ENCODE assay signal across 9 cellular contexts in the genomic region with DNA sequence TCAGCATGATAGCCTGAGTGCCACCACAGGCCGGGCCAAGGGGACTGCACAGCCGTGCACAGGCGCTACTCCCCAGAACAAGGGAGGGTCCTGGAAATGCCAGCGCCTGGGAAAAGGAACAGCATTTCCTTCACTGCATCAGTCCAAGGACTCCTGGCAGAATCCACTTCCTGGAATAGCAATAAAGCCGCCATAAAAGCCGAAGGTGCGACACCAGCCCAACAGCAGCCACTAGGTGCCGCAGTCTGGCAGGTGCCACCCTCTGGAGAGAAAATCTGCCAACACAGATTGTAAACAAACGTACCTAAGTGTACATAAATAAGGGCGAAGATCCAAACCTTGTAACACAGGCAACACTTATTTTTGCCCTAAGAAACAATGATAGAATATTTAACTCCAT. TPM values are rescaled to one million over a fixed set of nuclear protein-coding genes. Genes with fewer than 3 reads are reported as not detected.
A peak's percentile ranks its signal among the peaks of the same experiment; 100 is the strongest.
DNase-seq lines count a peak whose midpoint lies in the region; ATAC-seq and TF ChIP-seq lines count a peak whose summit lies in the region.
"Had no signal": no experiment of that assay in that cellular context is flagged by ENCODE, and none has a peak within 500 bp of the region (broad histone marks: within the 10 kb centered on the region; RNA-seq: fewer than 3 reads in every experiment).

No MANE protein-coding gene starts in this region.

- intact Hi-C loops in activated CD4-positive, alpha-beta memory T cell treated with anti-CD3 and anti-CD28 coated beads for 36 hours (cut with micrococcal nuclease) = no loop called here

- DNase-seq in activated CD4-positive, alpha-beta memory T cell treated with anti-CD3 and anti-CD28 coated beads for 36 hours = peak; percentile 9
- DNase-seq in activated CD4-positive, alpha-beta memory T cell treated with anti-CD3 and anti-CD28 coated beads, Interleukin-2, amount 10 ng/mL, durations not matched to agents 7 days and 5 days = no peak
- DNase-seq in NCI-H2029 (lab: John Stamatoyannopoulos, UW) = peak; percentile 89
- peak; percentile 49 for DNase-seq in endodermal cell
- no peak for DNase-seq in suprapubic skin (ENCODE audit: low spot score in 2 of 2)
- no peak for DNase-seq in mesenchymal stem cell
- DNase-seq in activated CD8-positive, alpha-beta memory T cell treated with anti-CD3 and anti-CD28 coated beads, Interleukin-2, amount 50 U/mL, for 4 hours = no peak

- H3K18ac ChIP-seq in mesenchymal stem cell (ENCODE audit: low read depth in 1 of 2, low read length in 2 of 2) = no peak overlapping the region

- H3K23ac ChIP-seq in mesenchymal stem cell (ENCODE audit: low read length in 2 of 2) = no peak overlapping the region

- H3K79me1 ChIP-seq in mesenchymal stem cell (replicated peaks; ENCODE audit: low read length, poor library complexity, severe bottlenecking) = no peaks in the 10 kb centered on the region

- H3K9ac ChIP-seq in endodermal cell (ENCODE audit: extremely low read depth, low read length, poor library complexity, severe bottlenecking) (no peak overlapping the region), mesenchymal stem cell (ENCODE audit: low read length) (no peak overlapping the region)

- no peak overlapping the region for H3K4ac ChIP-seq in mesenchymal stem cell (ENCODE audit: low read depth in 1 of 2, low read length in 2 of 2)

- POLR2A ChIA-PET in activated CD4-positive, alpha-beta memory T cell treated with anti-CD3 and anti-CD28 coated beads for 36 hours (lab: Charles Lee) = no interaction called here
- POLR2A ChIA-PET in activated CD4-positive, alpha-beta memory T cell treated with anti-CD3 and anti-CD28 coated beads, Interleukin-2, amount 10 ng/mL, durations not matched to agents 7 days and 5 days (lab: Charles Lee) = no interaction called here

- H3K36me3 ChIP-seq in endodermal cell (ENCODE audit: control insufficient read depth, insufficient read depth, low read length) = no peaks in the 10 kb centered on the region
- no peaks in the 10 kb centered on the region for H3K36me3 ChIP-seq in suprapubic skin
- peaks cover 3 to 10% of the 10 kb centered on the region in 2 experiments for H3K36me3 ChIP-seq in mesenchymal stem cell (ENCODE audit: control insufficient read depth in 1 of 2, insufficient read depth in 2 of 2, low read depth in 1 of 2, low read length in 2 of 2)

- H2AK5ac ChIP-seq in mesenchymal stem cell (ENCODE audit: low read length, severe bottlenecking) = no peak overlapping the region

- no peak overlapping the region for H2BK15ac ChIP-seq in mesenchymal stem cell (ENCODE audit: low read depth, poor library complexity, severe bottlenecking)

- H2BK120ac ChIP-seq in mesenchymal stem cell (ENCODE audit: low read depth, low read length) = no peak overlapping the region

- no peak overlapping the region for H3K27ac ChIP-seq in endodermal cell (ENCODE audit: low read depth, low read length)
- H3K27ac ChIP-seq in suprapubic skin = no peak overlapping the region
- no peak overlapping the region for H3K27ac ChIP-seq in mesenchymal stem cell (ENCODE audit: low read length, poor library complexity, severe bottlenecking)
- H3K27ac ChIP-seq: RWPE1 had no signal

- H3K27me3 Mint-ChIP-seq in activated CD4-positive, alpha-beta memory T cell treated with anti-CD3 and anti-CD28 coated beads for 36 hours = no peaks in the 10 kb centered on the region
- no peaks in the 10 kb centered on the region for H3K27me3 Mint-ChIP-seq in activated CD4-positive, alpha-beta memory T cell treated with anti-CD3 and anti-CD28 coated beads, Interleukin-2, amount 10 ng/mL, durations not matched to agents 7 days and 5 days
- no peaks in the 10 kb centered on the region for H3K27me3 Mint-ChIP-seq in endodermal cell (ENCODE audit: insufficient read depth)

- H3K27me3 ChIP-seq in endodermal cell (ENCODE audit: control insufficient read depth, insufficient read depth, low read length, poor library complexity, severe bottlenecking) = no peaks in the 10 kb centered on the region
- H3K27me3 ChIP-seq in suprapubic skin = no peaks in the 10 kb centered on the region
- H3K27me3 ChIP-seq in mesenchymal stem cell (ENCODE audit: control insufficient read depth in 1 of 2, insufficient read depth in 1 of 2, low read length in 2 of 2) = no peaks in the 10 kb centered on the region

- CTCF ChIA-PET in activated CD4-positive, alpha-beta memory T cell treated with anti-CD3 and anti-CD28 coated beads for 36 hours (lab: Charles Lee) = no interaction called here
- CTCF ChIA-PET in activated CD4-positive, alpha-beta memory T cell treated with anti-CD3 and anti-CD28 coated beads, Interleukin-2, amount 10 ng/mL, durations not matched to agents 7 days and 5 days (lab: Charles Lee) = no interaction called here

- WGBS in endodermal cell (ENCODE audit: insufficient coverage in 1 of 2, insufficient read length in 1 of 2), 2 experiments = 94 to 96% methylated on average over 8 to 10 of the region's 10 CpGs
- 61% methylated on average over 10 of the region's 10 CpGs for WGBS in suprapubic skin
- WGBS in mesenchymal stem cell = 95% methylated on average over 9 of the region's 10 CpGs

- no peaks in the 10 kb centered on the region for H3K9me3 ChIP-seq in endodermal cell (ENCODE audit: control insufficient read depth, low read length)
- no peaks in the 10 kb centered on the region for H3K9me3 ChIP-seq in suprapubic skin
- H3K9me3 ChIP-seq in mesenchymal stem cell (ENCODE audit: control insufficient read depth, low read length) = no peaks in the 10 kb centered on the region

- no peak overlapping the region for H3K27ac Mint-ChIP-seq in activated CD4-positive, alpha-beta memory T cell treated with anti-CD3 and anti-CD28 coated beads for 36 hours
- H3K27ac Mint-ChIP-seq in activated CD4-positive, alpha-beta memory T cell treated with anti-CD3 and anti-CD28 coated beads, Interleukin-2, amount 10 ng/mL, durations not matched to agents 7 days and 5 days = no peak overlapping the region
- no peak overlapping the region for H3K27ac Mint-ChIP-seq in endodermal cell

- no peak for ATAC-seq in GM18498 (IDR thresholded peaks at IDR 0.05; ENCODE audit: unreplicated experiment)

- H3K4me3 ChIP-seq in endodermal cell (ENCODE audit: low read length) = no peak overlapping the region
- H3K4me3 ChIP-seq in suprapubic skin = no peak overlapping the region
- no peak overlapping the region for H3K4me3 ChIP-seq in mesenchymal stem cell (ENCODE audit: insufficient read depth in 1 of 2, low read depth in 1 of 2, low read length in 2 of 2)

- H3K9me3 Mint-ChIP-seq in activated CD4-positive, alpha-beta memory T cell treated with anti-CD3 and anti-CD28 coated beads for 36 hours = no peaks in the 10 kb centered on the region
- H3K9me3 Mint-ChIP-seq in activated CD4-positive, alpha-beta memory T cell treated with anti-CD3 and anti-CD28 coated beads, Interleukin-2, amount 10 ng/mL, durations not matched to agents 7 days and 5 days = no peaks in the 10 kb centered on the region
- H3K9me3 Mint-ChIP-seq in endodermal cell = no peaks in the 10 kb centered on the region

- H3K4me1 ChIP-seq in endodermal cell (ENCODE audit: control insufficient read depth, insufficient read depth, low read length) = no peaks in the 10 kb centered on the region
- peaks cover 73% of the 10 kb centered on the region for H3K4me1 ChIP-seq in suprapubic skin
- peaks cover 47% of the 10 kb centered on the region for H3K4me1 ChIP-seq in mesenchymal stem cell (ENCODE audit: control insufficient read depth, insufficient read depth, low read depth, low read length)

- H4K91ac ChIP-seq in mesenchymal stem cell (ENCODE audit: low read length) = no peak overlapping the region

- H2BK12ac ChIP-seq in mesenchymal stem cell (ENCODE audit: low read length in 2 of 2) = no peak overlapping the region

- no peak overlapping the region for H4K8ac ChIP-seq in mesenchymal stem cell (ENCODE audit: low read length)

- no peak overlapping the region for H2AFZ ChIP-seq in mesenchymal stem cell (ENCODE audit: low read depth, low read length)

- peak; percentile 48 for TF ChIP-seq CTCF in endodermal cell (conservative IDR thresholded peaks at IDR 0.05)
- TF ChIP-seq CTCF in suprapubic skin (IDR thresholded peaks at IDR 0.05) = peak; percentile 34 to 64

- TF ChIP-seq POLR2A in suprapubic skin (IDR thresholded peaks at IDR 0.05) = no peak

- no peak overlapping the region for H3K4me3 Mint-ChIP-seq in activated CD4-positive, alpha-beta memory T cell treated with anti-CD3 and anti-CD28 coated beads for 36 hours
- H3K4me3 Mint-ChIP-seq in activated CD4-positive, alpha-beta memory T cell treated with anti-CD3 and anti-CD28 coated beads, Interleukin-2, amount 10 ng/mL, durations not matched to agents 7 days and 5 days = no peak overlapping the region
- H3K4me3 Mint-ChIP-seq in endodermal cell = no peak overlapping the region

- no peak for TF ChIP-seq EP300 in suprapubic skin (IDR thresholded peaks at IDR 0.05)

- peaks cover 13% of the 10 kb centered on the region for H3K36me3 Mint-ChIP-seq in activated CD4-positive, alpha-beta memory T cell treated with anti-CD3 and anti-CD28 coated beads for 36 hours
- H3K36me3 Mint-ChIP-seq in activated CD4-positive, alpha-beta memory T cell treated with anti-CD3 and anti-CD28 coated beads, Interleukin-2, amount 10 ng/mL, durations not matched to agents 7 days and 5 days (ENCODE audit: low read depth) = peaks cover 10% of the 10 kb centered on the region
- no peaks in the 10 kb centered on the region for H3K36me3 Mint-ChIP-seq in endodermal cell (ENCODE audit: low read depth)

- no peak overlapping the region for H2BK5ac ChIP-seq in mesenchymal stem cell (ENCODE audit: low read depth, low read length, poor library complexity, severe bottlenecking)

- no peak overlapping the region for H3K4me2 ChIP-seq in mesenchymal stem cell (ENCODE audit: low read length, poor library complexity, severe bottlenecking)

- H3K4me1 Mint-ChIP-seq in activated CD4-positive, alpha-beta memory T cell treated with anti-CD3 and anti-CD28 coated beads for 36 hours (ENCODE audit: low read depth) = peaks cover 90% of the 10 kb centered on the region
- H3K4me1 Mint-ChIP-seq in activated CD4-positive, alpha-beta memory T cell treated with anti-CD3 and anti-CD28 coated beads, Interleukin-2, amount 10 ng/mL, durations not matched to agents 7 days and 5 days = peaks cover 43% of the 10 kb centered on the region
- peaks cover 21% of the 10 kb centered on the region for H3K4me1 Mint-ChIP-seq in endodermal cell

- no peak overlapping the region for H3K14ac ChIP-seq in mesenchymal stem cell (ENCODE audit: low read length in 2 of 2)

RNA-seq across cellular contexts. Expression of a gene that starts 22.3 kb away (rescaled TPM):
- total RNA-seq in activated CD4-positive, alpha-beta memory T cell treated with anti-CD3 and anti-CD28 coated beads for 36 hours = 10 to 100 TPM; 64.9 to 67.2 TPM
- total RNA-seq in activated CD4-positive, alpha-beta memory T cell treated with anti-CD3 and anti-CD28 coated beads, Interleukin-2, amount 10 ng/mL, durations not matched to agents 7 days and 5 days = 10 to 100 TPM; 51.4 to 52.7 TPM
- total RNA-seq in endodermal cell (10 to 100 TPM; 48.8 to 53.6 TPM), suprapubic skin (10 to 100 TPM; 15.7 to 24.9 (median 20.3) TPM)
- 58.9 TPM for polyA plus RNA-seq in endodermal cell (2013, experiment 1 of 2)
- polyA plus RNA-seq in endodermal cell (2013, experiment 2 of 2) = 58.6 TPM
- 37.0 TPM for polyA plus RNA-seq in mesenchymal stem cell (2013, experiment 1 of 2)
- 37.8 TPM for polyA plus RNA-seq in mesenchymal stem cell (2013, experiment 2 of 2)

Comparison
In these comparisons a context has a peak if more than half of its experiments do, and no peak if none do; other contexts are left out.
1. DNase-seq: peak in activated CD4-positive, alpha-beta memory T cell treated with anti-CD3 and anti-CD28 coated beads for 36 hours (single experiment), NCI-H2029 (single experiment) and endodermal cell (single experiment); none in activated CD4-positive, alpha-beta memory T cell treated with anti-CD3 and anti-CD28 coated beads, Interleukin-2, amount 10 ng/mL, durations not matched to agents 7 days and 5 days (single experiment), suprapubic skin (0 of 2), mesenchymal stem cell (single experiment) and activated CD8-positive, alpha-beta memory T cell treated with anti-CD3 and anti-CD28 coated beads, Interleukin-2, amount 50 U/mL, for 4 hours (single experiment).